2 cellular contexts compared by ENCODE assay signal in the genomic region with DNA sequence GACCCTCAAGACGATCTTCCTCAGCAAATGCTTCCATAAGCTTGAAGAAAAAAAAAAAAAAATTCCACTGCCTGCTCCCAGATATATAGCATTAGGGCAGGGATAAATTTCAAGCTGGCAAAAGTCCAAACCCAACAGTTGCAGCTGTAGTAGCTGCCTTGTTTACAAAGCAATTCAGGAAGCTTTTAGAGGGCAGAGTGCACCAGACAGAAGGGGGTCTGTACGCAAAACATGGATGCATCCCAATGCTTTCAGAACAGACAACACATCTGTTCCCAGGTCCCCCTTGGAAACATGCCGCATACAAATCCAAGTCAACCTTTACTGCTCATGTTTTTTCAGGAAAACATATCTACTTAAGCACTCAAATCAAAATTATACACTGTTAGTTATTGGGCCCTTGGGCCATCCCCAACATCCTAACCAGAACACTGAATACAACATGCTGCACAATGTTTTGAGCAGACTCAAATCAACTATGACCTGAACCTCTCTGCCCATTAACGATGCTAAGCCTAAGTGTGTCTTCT.
TF ChIP-seq lines count a peak whose summit lies in the region.

No MANE protein-coding gene starts in this region.

TF ChIP-seq in IMR-90, 13 proteins besides CTCF, POLR2A, EP300 and RAD21:
- TF ChIP-seq BHLHE40 (IDR thresholded peaks at IDR 0.05; ENCODE audit: low read depth, low read length) (no peak), CHD1 (IDR thresholded peaks at IDR 0.05; ENCODE audit: low read depth, low read length) (no peak), FOS (IDR thresholded peaks at IDR 0.05; ENCODE audit: low read depth, low read length) (no peak), CEBPB (IDR thresholded peaks at IDR 0.05; ENCODE audit: low read depth, low read length) (no peak)

TF ChIP-seq in H1, 55 proteins besides CTCF, POLR2A, EP300 and RAD21:
- TF ChIP-seq BCL11A (IDR thresholded peaks at IDR 0.05; ENCODE audit: low read depth in 2 of 2, low read length in 2 of 2) (no peak), JUN (IDR thresholded peaks at IDR 0.05; ENCODE audit: low read depth, low read length) (no peak), JUND (IDR thresholded peaks at IDR 0.05; ENCODE audit: low read length) (no peak), SAP30 (IDR thresholded peaks at IDR 0.05; ENCODE audit: insufficient read depth, insufficient replicate concordance, low read length) (no peak), ASH2L (IDR thresholded peaks at IDR 0.05; ENCODE audit: low read length) (no peak), SIRT6 (IDR thresholded peaks at IDR 0.05; ENCODE audit: low read length) (no peak), TAF1 (IDR thresholded peaks at IDR 0.05; ENCODE audit: low read depth, low read length) (no peak), SIN3A (conservative IDR thresholded peaks at IDR 0.05 in 1 of 2, IDR thresholded peaks at IDR 0.05 in 1 of 2; ENCODE audit: low read depth in 1 of 2, low read length in 2 of 2) (no peak), RFX5 (IDR thresholded peaks at IDR 0.05; ENCODE audit: borderline replicate concordance, low read depth, low read length) (no peak)
- TF ChIP-seq, protein P1, sequence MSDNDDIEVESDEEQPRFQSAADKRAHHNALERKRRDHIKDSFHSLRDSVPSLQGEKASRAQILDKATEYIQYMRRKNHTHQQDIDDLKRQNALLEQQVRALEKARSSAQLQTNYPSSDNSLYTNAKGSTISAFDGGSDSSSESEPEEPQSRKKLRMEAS (IDR thresholded peaks at IDR 0.05), result no peak
- TF ChIP-seq, protein P2, sequence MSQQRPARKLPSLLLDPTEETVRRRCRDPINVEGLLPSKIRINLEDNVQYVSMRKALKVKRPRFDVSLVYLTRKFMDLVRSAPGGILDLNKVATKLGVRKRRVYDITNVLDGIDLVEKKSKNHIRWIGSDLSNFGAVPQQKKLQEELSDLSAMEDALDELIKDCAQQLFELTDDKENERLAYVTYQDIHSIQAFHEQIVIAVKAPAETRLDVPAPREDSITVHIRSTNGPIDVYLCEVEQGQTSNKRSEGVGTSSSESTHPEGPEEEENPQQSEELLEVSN (IDR thresholded peaks at IDR 0.05), result no peak
